In genomic region chr22:20495861-20496681, GRCh38 we compare ENCODE assay signal across 1 cellular context.
TF ChIP-seq lines count a peak whose summit lies in the region.

No MANE protein-coding gene starts in this region.

TF ChIP-seq in HepG2, 621 proteins besides CTCF, POLR2A, EP300 and RAD21 (continued from another document and continues in another):
- TF ChIP-seq ZBTB43 (CRISPR knock-in tag; conservative IDR thresholded peaks at IDR 0.05) (no peak), ZNF782 (CRISPR knock-in tag; IDR thresholded peaks at IDR 0.05; ENCODE audit: borderline replicate concordance) (no peak), ZBTB8A (CRISPR knock-in tag; IDR thresholded peaks at IDR 0.05; ENCODE audit: borderline replicate concordance, low read depth) (no peak), NFE2L2 (IDR thresholded peaks at IDR 0.05; ENCODE audit: low read length) (no peak), SSRP1 (CRISPR knock-in tag; IDR thresholded peaks at IDR 0.05) (no peak), GABPB1 (CRISPR knock-in tag; IDR thresholded peaks at IDR 0.05) (peak; percentile 44), SP4 (CRISPR knock-in tag; IDR thresholded peaks at IDR 0.05) (peak; percentile 57; the same call in 1 of the 2 replicates), ZNF564 (CRISPR knock-in tag; IDR thresholded peaks at IDR 0.05) (no peak), ZBTB7A (CRISPR knock-in tag; IDR thresholded peaks at IDR 0.05) (no peak), CENPT (CRISPR knock-in tag; IDR thresholded peaks at IDR 0.05; ENCODE audit: low read depth) (no peak), ZNF7 (CRISPR knock-in tag; IDR thresholded peaks at IDR 0.05) (no peak), ZNF317 (CRISPR knock-in tag; IDR thresholded peaks at IDR 0.05) (peak; percentile 68; the same call in 1 of the 2 replicates), ZNF275 (CRISPR knock-in tag; IDR thresholded peaks at IDR 0.05; ENCODE audit: borderline replicate concordance) (peak; percentile 48; the same call in 1 of the 2 replicates), ZBTB33 (CRISPR knock-in tag; IDR thresholded peaks at IDR 0.05) (no peak), POGZ (CRISPR knock-in tag; IDR thresholded peaks at IDR 0.05) (no peak), BHLHE40 (IDR thresholded peaks at IDR 0.05; ENCODE audit: low read length) (no peak), ZNF574 (CRISPR knock-in tag; IDR thresholded peaks at IDR 0.05) (peak; percentile 47), ZC3H13 (CRISPR knock-in tag; IDR thresholded peaks at IDR 0.05) (no peak), RFX1 (IDR thresholded peaks at IDR 0.05) (no peak), ZSCAN21 (CRISPR knock-in tag; IDR thresholded peaks at IDR 0.05; ENCODE audit: borderline replicate concordance) (no peak), ZNF34 (CRISPR knock-in tag; IDR thresholded peaks at IDR 0.05; ENCODE audit: borderline replicate concordance) (no peak), BRD4 (CRISPR knock-in tag; IDR thresholded peaks at IDR 0.05) (no peak), ZNF331 (CRISPR knock-in tag; IDR thresholded peaks at IDR 0.05) (peak; percentile 77; the same call in 1 of the 2 replicates), ONECUT2 (CRISPR knock-in tag; IDR thresholded peaks at IDR 0.05) (no peak), PBX3 (CRISPR knock-in tag; IDR thresholded peaks at IDR 0.05; ENCODE audit: borderline replicate concordance) (no peak), PATZ1 (CRISPR knock-in tag; IDR thresholded peaks at IDR 0.05) (peak; percentile 82), SNAPC5 (CRISPR knock-in tag; IDR thresholded peaks at IDR 0.05; ENCODE audit: borderline replicate concordance) (no peak), DMTF1 (CRISPR knock-in tag; IDR thresholded peaks at IDR 0.05) (0 out of 2 replicates have a peak, but pooled peaks have one; percentile 52), MAZ (IDR thresholded peaks at IDR 0.05; ENCODE audit: borderline replicate concordance, low read depth, low read length) (peak; percentile 73), MAZ (CRISPR knock-in tag; IDR thresholded peaks at IDR 0.05; ENCODE audit: low read depth) (peak; percentile 29; the same call in 1 of the 2 replicates), SRY (CRISPR knock-in tag; IDR thresholded peaks at IDR 0.05) (no peak), CEBPB (IDR thresholded peaks at IDR 0.05; ENCODE audit: borderline replicate concordance, low read depth, low read length) (no peak), ZNF619 (CRISPR knock-in tag; IDR thresholded peaks at IDR 0.05) (0 out of 2 replicates have a peak, but pooled peaks have one; percentile 28)
- TF ChIP-seq, protein P1, sequence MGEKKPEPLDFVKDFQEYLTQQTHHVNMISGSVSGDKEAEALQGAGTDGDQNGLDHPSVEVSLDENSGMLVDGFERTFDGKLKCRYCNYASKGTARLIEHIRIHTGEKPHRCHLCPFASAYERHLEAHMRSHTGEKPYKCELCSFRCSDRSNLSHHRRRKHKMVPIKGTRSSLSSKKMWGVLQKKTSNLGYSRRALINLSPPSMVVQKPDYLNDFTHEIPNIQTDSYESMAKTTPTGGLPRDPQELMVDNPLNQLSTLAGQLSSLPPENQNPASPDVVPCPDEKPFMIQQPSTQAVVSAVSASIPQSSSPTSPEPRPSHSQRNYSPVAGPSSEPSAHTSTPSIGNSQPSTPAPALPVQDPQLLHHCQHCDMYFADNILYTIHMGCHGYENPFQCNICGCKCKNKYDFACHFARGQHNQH (CRISPR knock-in tag; IDR thresholded peaks at IDR 0.05): no peak
- TF ChIP-seq, protein P2, sequence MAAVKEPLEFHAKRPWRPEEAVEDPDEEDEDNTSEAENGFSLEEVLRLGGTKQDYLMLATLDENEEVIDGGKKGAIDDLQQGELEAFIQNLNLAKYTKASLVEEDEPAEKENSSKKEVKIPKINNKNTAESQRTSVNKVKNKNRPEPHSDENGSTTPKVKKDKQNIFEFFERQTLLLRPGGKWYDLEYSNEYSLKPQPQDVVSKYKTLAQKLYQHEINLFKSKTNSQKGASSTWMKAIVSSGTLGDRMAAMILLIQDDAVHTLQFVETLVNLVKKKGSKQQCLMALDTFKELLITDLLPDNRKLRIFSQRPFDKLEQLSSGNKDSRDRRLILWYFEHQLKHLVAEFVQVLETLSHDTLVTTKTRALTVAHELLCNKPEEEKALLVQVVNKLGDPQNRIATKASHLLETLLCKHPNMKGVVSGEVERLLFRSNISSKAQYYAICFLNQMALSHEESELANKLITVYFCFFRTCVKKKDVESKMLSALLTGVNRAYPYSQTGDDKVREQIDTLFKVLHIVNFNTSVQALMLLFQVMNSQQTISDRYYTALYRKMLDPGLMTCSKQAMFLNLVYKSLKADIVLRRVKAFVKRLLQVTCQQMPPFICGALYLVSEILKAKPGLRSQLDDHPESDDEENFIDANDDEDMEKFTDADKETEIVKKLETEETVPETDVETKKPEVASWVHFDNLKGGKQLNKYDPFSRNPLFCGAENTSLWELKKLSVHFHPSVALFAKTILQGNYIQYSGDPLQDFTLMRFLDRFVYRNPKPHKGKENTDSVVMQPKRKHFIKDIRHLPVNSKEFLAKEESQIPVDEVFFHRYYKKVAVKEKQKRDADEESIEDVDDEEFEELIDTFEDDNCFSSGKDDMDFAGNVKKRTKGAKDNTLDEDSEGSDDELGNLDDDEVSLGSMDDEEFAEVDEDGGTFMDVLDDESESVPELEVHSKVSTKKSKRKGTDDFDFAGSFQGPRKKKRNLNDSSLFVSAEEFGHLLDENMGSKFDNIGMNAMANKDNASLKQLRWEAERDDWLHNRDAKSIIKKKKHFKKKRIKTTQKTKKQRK (IDR thresholded peaks at IDR 0.05; ENCODE audit: low read length): no peak
- TF ChIP-seq, protein P3, sequence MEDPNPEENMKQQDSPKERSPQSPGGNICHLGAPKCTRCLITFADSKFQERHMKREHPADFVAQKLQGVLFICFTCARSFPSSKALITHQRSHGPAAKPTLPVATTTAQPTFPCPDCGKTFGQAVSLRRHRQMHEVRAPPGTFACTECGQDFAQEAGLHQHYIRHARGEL (CRISPR knock-in tag; IDR thresholded peaks at IDR 0.05): no peak
- TF ChIP-seq, protein P4, sequence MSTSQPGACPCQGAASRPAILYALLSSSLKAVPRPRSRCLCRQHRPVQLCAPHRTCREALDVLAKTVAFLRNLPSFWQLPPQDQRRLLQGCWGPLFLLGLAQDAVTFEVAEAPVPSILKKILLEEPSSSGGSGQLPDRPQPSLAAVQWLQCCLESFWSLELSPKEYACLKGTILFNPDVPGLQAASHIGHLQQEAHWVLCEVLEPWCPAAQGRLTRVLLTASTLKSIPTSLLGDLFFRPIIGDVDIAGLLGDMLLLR (CRISPR knock-in tag; IDR thresholded peaks at IDR 0.05): no peak
